ENCODE assay signal across 1 cellular context in genomic region chr2:85613717-85614515, GRCh38.
TF ChIP-seq lines count a peak whose summit lies in the region.

No MANE protein-coding gene starts in this region.

TF ChIP-seq in HepG2, 621 proteins besides CTCF, POLR2A, EP300 and RAD21:
- peak; percentile 39; the same call in 1 of the 2 replicates for TF ChIP-seq ZBTB33 (CRISPR knock-in tag; IDR thresholded peaks at IDR 0.05)
- no peak for TF ChIP-seq ZNF775 (CRISPR knock-in tag; IDR thresholded peaks at IDR 0.05; ENCODE audit: borderline replicate concordance)
- TF ChIP-seq ZNF225 (CRISPR knock-in tag; IDR thresholded peaks at IDR 0.05), result no peak
- TF ChIP-seq ZNF781 (CRISPR knock-in tag; IDR thresholded peaks at IDR 0.05; ENCODE audit: borderline replicate concordance, not compliant biosample characterization), result no peak
- TF ChIP-seq CSRNP1 (CRISPR knock-in tag; IDR thresholded peaks at IDR 0.05), result no peak
- TF ChIP-seq ARHGAP35 (CRISPR knock-in tag; IDR thresholded peaks at IDR 0.05; ENCODE audit: borderline replicate concordance), result no peak
- no peak for TF ChIP-seq ZNF619 (CRISPR knock-in tag; IDR thresholded peaks at IDR 0.05)
- TF ChIP-seq PLSCR1 (CRISPR knock-in tag; IDR thresholded peaks at IDR 0.05; ENCODE audit: borderline replicate concordance), result no peak
- peak; percentile 92 for TF ChIP-seq ZNF770 (CRISPR knock-in tag; IDR thresholded peaks at IDR 0.05)
- no peak for TF ChIP-seq CHCHD3 (CRISPR knock-in tag; IDR thresholded peaks at IDR 0.05)
- no peak for TF ChIP-seq XRCC5 (optimal IDR thresholded peaks at IDR 0.05; ENCODE audit: low read length)
- TF ChIP-seq RXRA (CRISPR knock-in tag; IDR thresholded peaks at IDR 0.05), result 0 out of 2 replicates have a peak, but pooled peaks have one; percentile 36
- no peak for TF ChIP-seq BCLAF1 (IDR thresholded peaks at IDR 0.05)
TF ChIP-seq in HepG2: peak in this region for 3.
